In genomic region chr12:106919910-106920544, GRCh38 we compare ENCODE assay signal across 8 cellular contexts. TPM values are rescaled to one million over a fixed set of nuclear protein-coding genes. Genes with fewer than 3 reads are reported as not detected.
DNase-seq lines count a peak whose midpoint lies in the region; ATAC-seq and TF ChIP-seq lines count a peak whose summit lies in the region.

No MANE protein-coding gene starts in this region.

- H3K4me3 ChIP-seq in adrenal gland (no peak overlapping the region), hepatocyte (no peak overlapping the region)

- no peaks in the 10 kb centered on the region for H3K79me2 ChIP-seq in hepatocyte

- no peaks in the 10 kb centered on the region for H3K36me3 ChIP-seq in adrenal gland (replicated peaks in 1 of 2)
- H3K36me3 ChIP-seq in hepatocyte (replicated peaks; ENCODE audit: insufficient read depth, low read depth), result no peaks in the 10 kb centered on the region

- no peaks in the 10 kb centered on the region for H3K4me1 ChIP-seq in adrenal gland (replicated peaks in 1 of 2)
- no peaks in the 10 kb centered on the region for H3K4me1 ChIP-seq in hepatocyte (ENCODE audit: insufficient read depth)

- no peak overlapping the region for H3K4me2 ChIP-seq in hepatocyte

- intact Hi-C loops in adrenal gland (cut with DNase I), result loop anchor here (5.0 to 10.0 kb wide), 3 partner anchors 235 to 535 kb away; no protein-coding TSS in a partner anchor

- WGBS in adrenal gland, 4 donors, result 35 to 45% (median 37%) methylated on average over 4 of the region's 4 CpGs
- 42% methylated on average over 4 of the region's 4 CpGs for WGBS in hepatocyte (ENCODE audit: low lambda C conversion rate, missing lambda C conversion rate)

- H3K9me3 ChIP-seq in adrenal gland (replicated peaks in 1 of 3), result no peaks in the 10 kb centered on the region
- H3K9me3 ChIP-seq in hepatocyte (ENCODE audit: low read depth), result no peaks in the 10 kb centered on the region

- H3K27ac ChIP-seq in adrenal gland, result no peak overlapping the region
- H3K27ac ChIP-seq in hepatocyte, result no peak overlapping the region

- H3K27me3 ChIP-seq in adrenal gland (no peaks in the 10 kb centered on the region), hepatocyte (no peaks in the 10 kb centered on the region)

- H4K20me1 ChIP-seq in hepatocyte (ENCODE audit: insufficient read depth, poor library complexity, severe bottlenecking), result no peaks in the 10 kb centered on the region

- ATAC-seq in HG03521 (IDR thresholded peaks at IDR 0.05; ENCODE audit: unreplicated experiment), result no peak

- H2AFZ ChIP-seq in hepatocyte, result no peak overlapping the region

- TF ChIP-seq CTCF in adrenal gland (IDR thresholded peaks at IDR 0.05), result peak; percentile 73 to 92 (median 83)
- TF ChIP-seq CTCF in hepatocyte (IDR thresholded peaks at IDR 0.05; ENCODE audit: poor library complexity), result peak; percentile 78

- no peak for TF ChIP-seq POLR2A in adrenal gland (IDR thresholded peaks at IDR 0.05)

- peak; percentile 33 for DNase-seq in stimulated activated CD4-positive, alpha-beta T cell treated with anti-CD3 and anti-CD28 coated beads, Interleukin-4, amount 100 ng/mL, for 24 hours
- no peak for DNase-seq in stimulated activated CD4-positive, alpha-beta T cell treated with anti-CD3 and anti-CD28 coated beads, Interleukin-4, amount 100 ng/mL, for 1 hour
- DNase-seq in NCI-H2081 treated with DMSO at 0.1 percent for 48 hours (lab: John Stamatoyannopoulos, UW), result peak; percentile 45
- DNase-seq in adrenal gland, result peak in 1 of 7 donors; percentile 37
- DNase-seq in hepatocyte (ENCODE audit: low spot score), result peak; percentile 73
- DNase-seq in stromal cell of bone marrow (ENCODE audit: low read depth), result peak; percentile 22
- DNase-seq in HPDE6-E6E7 (ENCODE audit: extremely low spot score), result no peak

- H3K9me2 ChIP-seq in hepatocyte (replicated peaks; ENCODE audit: insufficient read depth), result no peaks in the 10 kb centered on the region

RNA-seq across cellular contexts. Expression of gene TMEM263, which starts 35.7 kb away (rescaled TPM):
- total RNA-seq in adrenal gland (10 to 100 TPM; 32.1 to 53.6 (median 45.4) TPM), hepatocyte (128 and 132 TPM in 2 replicates)
- polyA plus RNA-seq in adrenal gland (10 to 100 TPM; 12.1 to 59.7 (median 27.0) TPM), hepatocyte (70.0 and 73.1 TPM in 2 replicates)

Comparison
In these comparisons a context has a peak if more than half of its experiments do, and no peak if none do; other contexts are left out.
1. DNase-seq: peak in stimulated activated CD4-positive, alpha-beta T cell treated with anti-CD3 and anti-CD28 coated beads, Interleukin-4, amount 100 ng/mL, for 24 hours (single experiment), NCI-H2081 treated with DMSO at 0.1 percent for 48 hours (single experiment), hepatocyte (single experiment) and stromal cell of bone marrow (single experiment); none in stimulated activated CD4-positive, alpha-beta T cell treated with anti-CD3 and anti-CD28 coated beads, Interleukin-4, amount 100 ng/mL, for 1 hour (single experiment) and HPDE6-E6E7 (single experiment).